Comparison of ENCODE assay signal across 12 cellular contexts in the genomic region with DNA sequence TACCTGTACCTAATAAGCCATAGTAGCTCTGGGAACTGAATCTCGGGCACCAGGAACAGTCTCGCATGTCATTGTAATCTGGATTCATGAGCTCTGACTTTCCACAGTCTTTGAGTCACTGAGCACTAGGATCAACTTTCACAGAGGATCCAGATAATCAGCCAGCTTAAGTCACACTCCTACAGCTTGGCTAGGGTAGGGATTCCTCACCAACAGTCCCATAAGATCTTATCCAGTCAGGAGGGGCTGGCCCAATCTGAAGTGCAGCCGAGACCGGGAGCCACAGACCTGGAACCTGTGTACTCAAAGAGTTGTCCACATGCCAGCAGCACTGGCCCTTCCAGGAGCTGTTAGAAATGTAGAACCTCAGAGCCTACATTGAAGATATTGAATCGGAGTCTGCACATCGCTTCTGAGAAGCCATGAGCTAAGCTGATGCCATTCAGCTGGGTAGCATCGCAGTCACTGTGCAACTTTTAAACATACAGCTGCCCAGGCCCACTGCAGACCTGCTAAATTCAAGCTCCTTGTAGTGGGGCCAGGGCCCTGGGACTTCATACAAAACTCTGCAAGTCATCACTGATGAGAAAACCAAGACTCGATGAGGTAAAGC.
DNase-seq lines count a peak whose midpoint lies in the region; TF ChIP-seq lines count a peak whose summit lies in the region.
"Had no signal": no experiment of that assay in that cellular context is flagged by ENCODE, and none has a peak within 500 bp of the region (broad histone marks: within the 10 kb centered on the region; RNA-seq: fewer than 3 reads in every experiment).

No MANE protein-coding gene starts in this region.

- H3K27ac ChIP-seq in coronary artery = peak overlapping the region; percentile 43 to 78
- H3K27ac ChIP-seq: tibial nerve had no signal

- no peaks in the 10 kb centered on the region for H3K9me3 ChIP-seq in MG63
- H3K9me3 ChIP-seq: tibial nerve had no signal

- no peaks in the 10 kb centered on the region for H3K27me3 ChIP-seq in MG63
- H3K27me3 ChIP-seq: tibial nerve had no signal

- DNase-seq in AG08395 (ENCODE audit: low spot score) (peak; percentile 35), MG63 (peak; percentile 65), coronary artery (ENCODE audit: low spot score) (no peak), myocyte (ENCODE audit: low read depth) (peak; percentile 73), OCI-M2 (lab: John Stamatoyannopoulos, UW; ENCODE audit: unreplicated experiment) (no peak), NCI-H510A treated with DMSO at 0.1 percent for 48 hours (lab: John Stamatoyannopoulos, UW) (no peak), SKM-1 (lab: John Stamatoyannopoulos, UW; ENCODE audit: unreplicated experiment) (no peak)
- DNase-seq in stimulated activated CD4-positive, alpha-beta T cell treated with anti-CD3 and anti-CD28 coated beads, Interleukin-4, amount 100 ng/mL, for 24 hours = no peak
- DNase-seq: endodermal cell, NCI-H2081 treated with DMSO at 0.1 percent for 48 hours, SW 1271 had no signal

- TF ChIP-seq CTCF in coronary artery (IDR thresholded peaks at IDR 0.05) = no peak

- H3K36me3 ChIP-seq in MG63 = no peaks in the 10 kb centered on the region
- H3K36me3 ChIP-seq: tibial nerve had no signal

- H3K4me3 ChIP-seq in MG63 (no peak overlapping the region), coronary artery (no peak overlapping the region)

Comparison
In these comparisons a context has a peak if more than half of its experiments do, and no peak if none do; other contexts are left out.
1. DNase-seq: peak in AG08395 (single experiment), MG63 (single experiment) and myocyte (single experiment); none in coronary artery (single experiment), stimulated activated CD4-positive, alpha-beta T cell treated with anti-CD3 and anti-CD28 coated beads, Interleukin-4, amount 100 ng/mL, for 24 hours (single experiment), OCI-M2 (single experiment), NCI-H510A treated with DMSO at 0.1 percent for 48 hours (single experiment) and SKM-1 (single experiment).